In the genomic region with DNA sequence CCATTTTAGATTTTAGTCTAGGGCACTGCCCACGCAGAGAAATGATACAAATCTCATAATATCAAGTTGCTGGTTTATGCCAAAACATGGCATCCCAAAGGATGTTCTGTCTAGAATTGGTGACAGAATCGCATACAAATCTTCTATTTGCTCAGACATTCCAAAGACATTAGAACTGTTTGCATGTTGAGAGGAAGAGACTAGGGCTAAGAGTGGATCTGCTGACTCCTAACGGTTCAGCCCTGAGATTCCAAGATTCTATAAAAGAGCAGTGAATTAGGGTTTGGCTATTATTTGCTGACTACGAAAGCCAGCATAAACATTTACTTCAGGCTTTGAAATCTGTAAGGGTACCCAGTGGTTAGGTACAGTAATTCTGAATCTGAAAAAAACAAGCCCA, we compare ENCODE assay signal across 13 cellular contexts. TPM values are rescaled to one million over a fixed set of nuclear protein-coding genes. Genes with fewer than 3 reads are reported as not detected.
A peak's percentile ranks its signal among the peaks of the same experiment; 100 is the strongest.
DNase-seq lines count a peak whose midpoint lies in the region; ATAC-seq and TF ChIP-seq lines count a peak whose summit lies in the region.
"Had no signal": no experiment of that assay in that cellular context is flagged by ENCODE, and none has a peak within 500 bp of the region (broad histone marks: within the 10 kb centered on the region; RNA-seq: fewer than 3 reads in every experiment).

No MANE protein-coding gene starts in this region.

- H3K27me3 ChIP-seq in SK-N-SH (ENCODE audit: insufficient read depth) (peaks cover 21% of the 10 kb centered on the region; the same call in 1 of the 2 replicates), adipocyte (replicated peaks; ENCODE audit: control insufficient read depth, insufficient read depth, low read length) (no peaks in the 10 kb centered on the region), WERI-Rb-1 (ENCODE audit: insufficient read depth, low read depth, severe bottlenecking) (no peaks in the 10 kb centered on the region)

- peaks cover 7% of the 10 kb centered on the region for H3F3A ChIP-seq in SK-N-SH (replicated peaks; ENCODE audit: insufficient read depth)

- no peak overlapping the region for H3K9ac ChIP-seq in SK-N-SH
- H3K9ac ChIP-seq in adipocyte (ENCODE audit: low read length): peak overlapping the region; percentile 39

- H3K27ac ChIP-seq in SK-N-SH (ENCODE audit: low read depth in 2 of 2, low read length in 1 of 2): 0 out of 4 replicates have a peak overlapping the region, but pooled peaks of 1 of the 2 experiments have one; percentile 19
- no peak overlapping the region for H3K27ac ChIP-seq in WERI-Rb-1
- H3K27ac ChIP-seq: 22Rv1 had no signal

- no peaks in the 10 kb centered on the region for H3K9me3 ChIP-seq in SK-N-SH
- H3K9me3 ChIP-seq in adipocyte (ENCODE audit: control insufficient read depth, low read length): peaks cover 12% of the 10 kb centered on the region
- peaks cover 5% of the 10 kb centered on the region for H3K9me3 ChIP-seq in WERI-Rb-1 (ENCODE audit: severe bottlenecking)

- no peak for TF ChIP-seq RAD21 in SK-N-SH (IDR thresholded peaks at IDR 0.05; ENCODE audit: low read length)

- POLR2A ChIA-PET in SK-N-SH (lab: Yijun Ruan, JAX): no interaction called here

- no peak for TF ChIP-seq EP300 in SK-N-SH (IDR thresholded peaks at IDR 0.05; ENCODE audit: borderline replicate concordance in 1 of 2, low read depth in 1 of 2, low read length in 1 of 2)

- no peak for ATAC-seq in SK-N-SH treated with all-trans-retinoic acid at 6 μM for 48 hours
- ATAC-seq: stimulated activated naive CD8-positive, alpha-beta T cell treated with anti-CD3 and anti-CD28 coated beads, Interleukin-15, amount 100 ng/mL, for 72 hours had no signal

- H3K79me2 ChIP-seq in SK-N-SH (ENCODE audit: insufficient read depth): no peaks in the 10 kb centered on the region

- CTCF ChIA-PET in SK-N-SH (lab: Yijun Ruan, JAX): no interaction called here

- H3K4me3 ChIP-seq in SK-N-SH (ENCODE audit: low read depth in 2 of 2, low read length in 1 of 2) (no peak overlapping the region), adipocyte (ENCODE audit: low read length) (peak overlapping the region; percentile 52), foreskin fibroblast (ENCODE audit: low read depth in 1 of 2, low read length in 2 of 2) (no peak overlapping the region), WERI-Rb-1 (ENCODE audit: low read depth, low read length) (no peak overlapping the region)

- H3K9me2 ChIP-seq in SK-N-SH: no peaks in the 10 kb centered on the region

- no peaks in the 10 kb centered on the region for H4K20me1 ChIP-seq in SK-N-SH (ENCODE audit: insufficient read depth)

- peak overlapping the region; percentile 15; the same call in 1 of the 2 replicates for H3K4me2 ChIP-seq in SK-N-SH

- no peak for DNase-seq in SK-N-SH
- peak; percentile 65 for DNase-seq in adipocyte (ENCODE audit: low read depth)
- DNase-seq in foreskin fibroblast: peak; percentile 44 to 63
- peak; percentile 51 for DNase-seq in superior temporal gyrus (ENCODE audit: extremely low spot score)
- no peak for DNase-seq in SK-N-DZ (ENCODE audit: low spot score)
- no peak for DNase-seq in WERI-Rb-1
- no peak for DNase-seq in globus pallidus (ENCODE audit: low spot score)
- DNase-seq: activated naive CD4-positive, alpha-beta T cell treated with anti-CD3 and anti-CD28 coated beads, Interleukin-2, amount 10 ng/mL, durations not matched to agents 7 days and 5 days; Caco-2; SHP77 treated with DMSO at 0.1 percent for 48 hours; stimulated activated naive CD8-positive, alpha-beta T cell treated with anti-CD3 and anti-CD28 coated beads, Interleukin-15, amount 100 ng/mL, for 72 hours had no signal

- no peak overlapping the region for H2AFZ ChIP-seq in SK-N-SH (ENCODE audit: low read depth)

- H3K4me1 ChIP-seq in SK-N-SH (ENCODE audit: control insufficient read depth in 1 of 2, insufficient read depth in 2 of 2, low read depth in 1 of 2, low read length in 1 of 2) (peaks cover 0 to 5% of the 10 kb centered on the region in 2 experiments; a peak in 1 of 4 replicates), adipocyte (ENCODE audit: control insufficient read depth, insufficient read depth, low read length) (peaks cover 29% of the 10 kb centered on the region)

- 14% methylated on average over 4 of the region's 4 CpGs for WGBS in SK-N-SH (ENCODE audit: low lambda C conversion rate)

- no peak for TF ChIP-seq CTCF in SK-N-SH (IDR thresholded peaks at IDR 0.05)
- TF ChIP-seq CTCF in foreskin fibroblast (IDR thresholded peaks at IDR 0.05; ENCODE audit: low read depth, low read length): peak; percentile 12
- TF ChIP-seq CTCF in WERI-Rb-1 (IDR thresholded peaks at IDR 0.05; ENCODE audit: low read depth, low read length): no peak

- no peaks in the 10 kb centered on the region for H3K36me3 ChIP-seq in SK-N-SH (replicated peaks in 1 of 2; ENCODE audit: control insufficient read depth in 1 of 2, insufficient read depth in 2 of 2, low read length in 1 of 2)
- H3K36me3 ChIP-seq in adipocyte (ENCODE audit: control insufficient read depth, insufficient read depth, low read length, severe bottlenecking): no peaks in the 10 kb centered on the region
- H3K36me3 ChIP-seq in WERI-Rb-1: no peaks in the 10 kb centered on the region; the same call in 1 of the 2 replicates

TF ChIP-seq in SK-N-SH, 30 proteins besides CTCF, POLR2A, EP300 and RAD21 (continues in another document):
- TF ChIP-seq GATA2 (CRISPR knock-in tag; IDR thresholded peaks at IDR 0.05) (no peak), TAF1 (IDR thresholded peaks at IDR 0.05; ENCODE audit: borderline replicate concordance, low read depth, low read length) (no peak), ELF1 (IDR thresholded peaks at IDR 0.05) (no peak), TEAD4 (IDR thresholded peaks at IDR 0.05; ENCODE audit: borderline replicate concordance, insufficient read depth) (no peak), SMC3 (IDR thresholded peaks at IDR 0.05; ENCODE audit: low read depth, low read length) (no peak), USF1 (IDR thresholded peaks at IDR 0.05; ENCODE audit: borderline replicate concordance, low read depth) (no peak), RFX5 (IDR thresholded peaks at IDR 0.05; ENCODE audit: low read length) (no peak), EZH2phosphoT487 (IDR thresholded peaks at IDR 0.05; ENCODE audit: borderline replicate concordance, low read depth) (no peak), NRF1 (IDR thresholded peaks at IDR 0.05; ENCODE audit: low read depth, low read length) (no peak), TCF12 (IDR thresholded peaks at IDR 0.05) (no peak), RCOR1 (IDR thresholded peaks at IDR 0.05; ENCODE audit: low read length) (no peak)
- TF ChIP-seq, protein P1, sequence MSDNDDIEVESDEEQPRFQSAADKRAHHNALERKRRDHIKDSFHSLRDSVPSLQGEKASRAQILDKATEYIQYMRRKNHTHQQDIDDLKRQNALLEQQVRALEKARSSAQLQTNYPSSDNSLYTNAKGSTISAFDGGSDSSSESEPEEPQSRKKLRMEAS (IDR thresholded peaks at IDR 0.05; ENCODE audit: low read depth): no peak

TF ChIP-seq in SK-N-SH treated with all-trans-retinoic acid at 6 μM for 48 hours, 23 proteins besides CTCF, POLR2A, EP300 and RAD21 (continues in another document):
- TF ChIP-seq ARNTL (CRISPR knock-in tag; IDR thresholded peaks at IDR 0.05; ENCODE audit: borderline replicate concordance, low read depth) (no peak), ZC3H10 (CRISPR knock-in tag; IDR thresholded peaks at IDR 0.05) (no peak), ISL1 (CRISPR knock-in tag; IDR thresholded peaks at IDR 0.05) (no peak), ZNF565 (CRISPR knock-in tag; conservative IDR thresholded peaks at IDR 0.05; ENCODE audit: low read depth) (no peak), CSRNP3 (CRISPR knock-in tag; IDR thresholded peaks at IDR 0.05) (no peak), TOX (CRISPR knock-in tag; IDR thresholded peaks at IDR 0.05; ENCODE audit: borderline replicate concordance) (no peak), OSR1 (CRISPR knock-in tag; IDR thresholded peaks at IDR 0.05) (no peak)
- TF ChIP-seq, protein P2, sequence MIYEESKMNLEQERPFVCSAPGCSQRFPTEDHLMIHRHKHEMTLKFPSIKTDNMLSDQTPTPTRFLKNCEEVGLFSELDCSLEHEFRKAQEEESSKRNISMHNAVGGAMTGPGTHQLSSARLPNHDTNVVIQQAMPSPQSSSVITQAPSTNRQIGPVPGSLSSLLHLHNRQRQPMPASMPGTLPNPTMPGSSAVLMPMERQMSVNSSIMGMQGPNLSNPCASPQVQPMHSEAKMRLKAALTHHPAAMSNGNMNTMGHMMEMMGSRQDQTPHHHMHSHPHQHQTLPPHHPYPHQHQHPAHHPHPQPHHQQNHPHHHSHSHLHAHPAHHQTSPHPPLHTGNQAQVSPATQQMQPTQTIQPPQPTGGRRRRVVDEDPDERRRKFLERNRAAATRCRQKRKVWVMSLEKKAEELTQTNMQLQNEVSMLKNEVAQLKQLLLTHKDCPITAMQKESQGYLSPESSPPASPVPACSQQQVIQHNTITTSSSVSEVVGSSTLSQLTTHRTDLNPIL (CRISPR knock-in tag; IDR thresholded peaks at IDR 0.05; ENCODE audit: low read depth): no peak

RNA-seq across cellular contexts. Expression of gene EPB41L2, which starts 3.6 kb away (rescaled TPM):
- polyA plus RNA-seq in SK-N-SH (2012; rRNA removed): 1.4 and 1.9 TPM in 2 replicates
- polyA plus RNA-seq in SK-N-SH (2012; cell fraction: cytosol; rRNA removed): 1.5 and 1.9 TPM in 2 replicates
- polyA plus RNA-seq in SK-N-SH (2012; cell fraction: nucleus; rRNA removed): 2.3 and 4.1 TPM in 2 replicates
- polyA plus RNA-seq in SK-N-DZ (2014; cell fraction: cytosol; rRNA removed): 13.6 and 15.4 TPM in 2 replicates
- 45.1 and 84.9 TPM in 2 replicates for polyA plus RNA-seq in SK-N-DZ (2014; cell fraction: nucleus; rRNA removed)

Comparison
In these comparisons a context has a peak if more than half of its experiments do, and no peak if none do; other contexts are left out.
1. DNase-seq: peak in adipocyte (single experiment), foreskin fibroblast (2 of 2) and superior temporal gyrus (single experiment); none in SK-N-SH (single experiment), SK-N-DZ (single experiment), WERI-Rb-1 (single experiment) and globus pallidus (single experiment).